In the genomic region with DNA sequence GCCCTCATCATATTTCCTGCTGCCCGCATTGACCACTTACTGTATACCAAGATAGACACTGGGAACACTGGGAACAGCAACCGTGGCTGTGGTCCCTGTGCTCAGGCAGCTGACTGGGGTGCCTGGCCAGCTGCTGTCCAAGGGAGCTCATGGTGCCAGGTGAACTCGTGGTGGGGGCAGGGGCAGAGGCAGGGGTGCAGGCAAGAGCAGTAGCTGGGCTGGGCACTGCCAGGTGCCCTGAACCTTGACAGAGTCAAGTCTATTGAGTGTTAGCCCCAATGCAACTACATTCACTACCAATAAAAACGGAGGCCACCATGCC, we compare ENCODE assay signal across 14 cellular contexts.
"Had no signal": no experiment of that assay in that cellular context is flagged by ENCODE, and none has a peak within 500 bp of the region (broad histone marks: within the 10 kb centered on the region; RNA-seq: fewer than 3 reads in every experiment).

No MANE protein-coding gene starts in this region.

- DNase-seq: effector CD4-positive, alpha-beta T cell; erythroblast; foreskin keratinocyte; mesendoderm; ovary; right lobe of liver; stimulated activated CD4-positive, alpha-beta T cell treated with anti-CD3 and anti-CD28 coated beads, Interleukin-12 subunit alpha, Interleukin-12 subunit beta, amount 100 ng/mL, for 4 hours; stimulated activated naive CD4-positive, alpha-beta T cell treated with Interleukin-2 at 50 U/mL for 16 hours; trophoblast cell had no signal

- H3K36me3 ChIP-seq: heart left ventricle, ovary, right lobe of liver had no signal

- H3K9me3 Mint-ChIP-seq: endodermal cell had no signal

- H3K9me3 ChIP-seq: heart left ventricle, ovary, right lobe of liver had no signal

- H3K4me3 ChIP-seq: heart left ventricle, ovary, right lobe of liver, skin epidermis had no signal

- H3K4me3 Mint-ChIP-seq: endodermal cell had no signal

- H3K27me3 ChIP-seq: foreskin keratinocyte, heart left ventricle, ovary, right lobe of liver had no signal

- H3K27me3 Mint-ChIP-seq: naive B cell, progenitor cell of endocrine pancreas had no signal

- H3K27ac ChIP-seq: foreskin keratinocyte, ovary, right lobe of liver, skin epidermis had no signal

- H3K4me1 ChIP-seq: foreskin keratinocyte had no signal

- ATAC-seq: foreskin keratinocyte had no signal

- H3K36me3 Mint-ChIP-seq: naive B cell had no signal

- H3K27ac Mint-ChIP-seq: progenitor cell of endocrine pancreas had no signal
